ENCODE assay signal across 1 cellular context in the genomic region with DNA sequence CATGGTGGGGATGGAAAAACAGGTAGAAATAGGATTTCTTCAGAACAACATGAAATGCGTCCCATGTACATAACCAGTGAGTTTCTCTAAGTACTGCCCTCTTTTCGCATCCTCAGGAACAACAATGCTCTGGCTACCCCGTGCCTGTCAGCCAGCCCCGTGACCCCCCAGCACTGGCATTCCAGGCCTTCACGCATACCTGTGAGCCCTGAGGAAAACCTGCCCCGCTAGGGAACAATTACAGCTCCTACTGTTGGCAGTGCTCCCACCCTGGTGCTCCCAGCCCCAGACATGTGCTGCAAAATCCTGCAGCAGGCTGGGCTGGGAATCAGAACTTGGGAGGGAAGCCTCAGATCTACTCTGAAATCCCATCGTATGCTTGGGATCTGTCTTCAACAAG.
TF ChIP-seq lines count a peak whose summit lies in the region.

No MANE protein-coding gene starts in this region.

TF ChIP-seq in GM12878, 131 proteins besides CTCF, POLR2A, EP300 and RAD21 (continued from another document):
- TF ChIP-seq, protein P1, sequence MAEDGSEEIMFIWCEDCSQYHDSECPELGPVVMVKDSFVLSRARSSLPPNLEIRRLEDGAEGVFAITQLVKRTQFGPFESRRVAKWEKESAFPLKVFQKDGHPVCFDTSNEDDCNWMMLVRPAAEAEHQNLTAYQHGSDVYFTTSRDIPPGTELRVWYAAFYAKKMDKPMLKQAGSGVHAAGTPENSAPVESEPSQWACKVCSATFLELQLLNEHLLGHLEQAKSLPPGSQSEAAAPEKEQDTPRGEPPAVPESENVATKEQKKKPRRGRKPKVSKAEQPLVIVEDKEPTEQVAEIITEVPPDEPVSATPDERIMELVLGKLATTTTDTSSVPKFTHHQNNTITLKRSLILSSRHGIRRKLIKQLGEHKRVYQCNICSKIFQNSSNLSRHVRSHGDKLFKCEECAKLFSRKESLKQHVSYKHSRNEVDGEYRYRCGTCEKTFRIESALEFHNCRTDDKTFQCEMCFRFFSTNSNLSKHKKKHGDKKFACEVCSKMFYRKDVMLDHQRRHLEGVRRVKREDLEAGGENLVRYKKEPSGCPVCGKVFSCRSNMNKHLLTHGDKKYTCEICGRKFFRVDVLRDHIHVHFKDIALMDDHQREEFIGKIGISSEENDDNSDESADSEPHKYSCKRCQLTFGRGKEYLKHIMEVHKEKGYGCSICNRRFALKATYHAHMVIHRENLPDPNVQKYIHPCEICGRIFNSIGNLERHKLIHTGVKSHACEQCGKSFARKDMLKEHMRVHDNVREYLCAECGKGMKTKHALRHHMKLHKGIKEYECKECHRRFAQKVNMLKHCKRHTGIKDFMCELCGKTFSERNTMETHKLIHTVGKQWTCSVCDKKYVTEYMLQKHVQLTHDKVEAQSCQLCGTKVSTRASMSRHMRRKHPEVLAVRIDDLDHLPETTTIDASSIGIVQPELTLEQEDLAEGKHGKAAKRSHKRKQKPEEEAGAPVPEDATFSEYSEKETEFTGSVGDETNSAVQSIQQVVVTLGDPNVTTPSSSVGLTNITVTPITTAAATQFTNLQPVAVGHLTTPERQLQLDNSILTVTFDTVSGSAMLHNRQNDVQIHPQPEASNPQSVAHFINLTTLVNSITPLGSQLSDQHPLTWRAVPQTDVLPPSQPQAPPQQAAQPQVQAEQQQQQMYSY (CRISPR knock-in tag; IDR thresholded peaks at IDR 0.05): no peak
